In genomic region chr11:75520688-75521087, GRCh38 we compare ENCODE assay signal across 29 cellular contexts. TPM values are rescaled to one million over a fixed set of nuclear protein-coding genes. Genes with fewer than 3 reads are reported as not detected.
DNase-seq lines count a peak whose midpoint lies in the region; ATAC-seq and TF ChIP-seq lines count a peak whose summit lies in the region.
"Had no signal": no experiment of that assay in that cellular context is flagged by ENCODE, and none has a peak within 500 bp of the region (broad histone marks: within the 10 kb centered on the region; RNA-seq: fewer than 3 reads in every experiment).

No MANE protein-coding gene starts in this region.

- no peak for TF ChIP-seq POLR2A in prostate gland (IDR thresholded peaks at IDR 0.05)

- intact Hi-C loops in right cardiac atrium (cut with DNase I) (loop anchor here in 1 of 4 donors (10.0 kb wide), 1 partner anchor 236 kb away; no protein-coding TSS in a partner anchor), left ventricle myocardium superior (cut with micrococcal nuclease) (no loop called here), psoas muscle (cut with DNase I) (no loop called here), prostate gland (cut with DNase I) (no loop called here)

- H3K9me3 ChIP-seq in right cardiac atrium (ENCODE audit: control insufficient read depth, low read length), result no peaks in the 10 kb centered on the region
- no peaks in the 10 kb centered on the region for H3K9me3 ChIP-seq in psoas muscle
- no peaks in the 10 kb centered on the region for H3K9me3 ChIP-seq in prostate gland

- H3K4me3 ChIP-seq in right cardiac atrium (ENCODE audit: low read length) (no peak overlapping the region), psoas muscle (no peak overlapping the region), prostate gland (no peak overlapping the region)
- H3K4me3 ChIP-seq: cardiac muscle cell, esophagus muscularis mucosa, GM12878, SK-N-MC had no signal

- H3K27ac ChIP-seq in right cardiac atrium (ENCODE audit: low read length) (no peak overlapping the region), psoas muscle (peak overlapping the region; percentile 50), prostate gland (no peak overlapping the region)
- H3K27ac ChIP-seq: cardiac muscle cell, esophagus muscularis mucosa, HL-60, SK-N-MC had no signal

- ATAC-seq in right cardiac atrium (peak in 1 of 2 donors; percentile 50), left ventricle myocardium superior (no peak), left lobe of liver (peak; percentile 90), psoas muscle (peak; percentile 39 to 72 (median 56)), GM18867 (IDR thresholded peaks at IDR 0.05; ENCODE audit: unreplicated experiment) (no peak), GM21367 (IDR thresholded peaks at IDR 0.05; ENCODE audit: unreplicated experiment) (no peak)
- ATAC-seq: GM12878, PC-3 had no signal

- H3K27me3 ChIP-seq in right cardiac atrium (ENCODE audit: control insufficient read depth, insufficient read depth) (no peaks in the 10 kb centered on the region), psoas muscle (ENCODE audit: insufficient read depth in 3 of 3, low read length in 2 of 3) (no peaks in the 10 kb centered on the region), prostate gland (replicated peaks; ENCODE audit: insufficient read depth) (no peaks in the 10 kb centered on the region)
- H3K27me3 ChIP-seq: esophagus muscularis mucosa had no signal

- no peaks in the 10 kb centered on the region for H3K36me3 ChIP-seq in psoas muscle (ENCODE audit: insufficient read depth in 1 of 2, low read depth in 1 of 2)
- H3K36me3 ChIP-seq in prostate gland, result no peaks in the 10 kb centered on the region
- H3K36me3 ChIP-seq: cardiac muscle cell, esophagus muscularis mucosa had no signal

- H3K4me1 ChIP-seq in right cardiac atrium (ENCODE audit: control insufficient read depth, insufficient read depth, low read length) (no peaks in the 10 kb centered on the region), psoas muscle (peaks cover 44% of the 10 kb centered on the region), prostate gland (replicated peaks) (no peaks in the 10 kb centered on the region)

- TF ChIP-seq CTCF in psoas muscle (IDR thresholded peaks at IDR 0.05) (no peak), prostate gland (IDR thresholded peaks at IDR 0.05) (no peak)

- 79% methylated on average over 7 of the region's 7 CpGs for WGBS in right cardiac atrium
- 28 to 41% (median 32%) methylated on average over 7 of the region's 7 CpGs for WGBS in psoas muscle, 3 donors
- 86% methylated on average over 2 of the region's 7 CpGs for WGBS in prostate gland

- DNase-seq in right cardiac atrium (peak; percentile 54 to 72 (median 71)), left ventricle myocardium superior (no peak), left lobe of liver (ENCODE audit: low spot score) (peak; percentile 89), psoas muscle (peak; percentile 45 to 66), NCI-H524 (lab: John Stamatoyannopoulos, UW) (no peak), prostate gland (ENCODE audit: low spot score) (no peak)
- DNase-seq: activated gamma-delta T cell; activated naive CD8-positive, alpha-beta T cell treated with anti-CD3 and anti-CD28 coated beads, Interleukin-2, amount 10 ng/mL, durations not matched to agents 7 days and 5 days; activated T-cell treated with anti-CD3 and anti-CD28 coated beads, Interleukin-2, amount 50 U/mL, for 24 hours; CD4-positive, alpha-beta memory T cell; foreskin melanocyte; H9; Kasumi-1; kidney glomerular epithelial cell; mammary epithelial cell; MV-4-11; NCI-H1436 treated with DMSO at 0.1 percent for 48 hours; NCI-H226; NCI-H69; PC-3; stimulated activated naive CD4-positive, alpha-beta T cell treated with Interleukin-2 at 50 U/mL for 16 hours; T-helper 1 cell had no signal

RNA-seq across cellular contexts. Expression of gene GDPD5, which starts 5.1 kb away (rescaled TPM):
- total RNA-seq in right cardiac atrium (1 to 10 TPM; 5.3 to 8.2 (median 6.8) TPM), left ventricle myocardium superior (8.4 TPM), left lobe of liver (9.1 TPM), psoas muscle (10 to 100 TPM; 10.3 to 16.5 (median 12.7) TPM), prostate gland (10 to 100 TPM in 1 of 2 donors, 1 to 10 TPM in 1; 1.7 to 14.6 TPM)
- polyA plus RNA-seq in right cardiac atrium (8.5 TPM), psoas muscle (10 to 100 TPM in 1 of 3 donors, 1 to 10 TPM in 2; 2.7 to 13.1 (median 6.4) TPM)

RNA-seq across cellular contexts. Expression of gene SERPINH1, which starts 41.4 kb away (rescaled TPM):
- 100 to 1,000 TPM in 1 of 4 donors, 10 to 100 TPM in 3; 50.5 to 109 (median 72.7) TPM for total RNA-seq in right cardiac atrium
- 53.2 TPM for polyA plus RNA-seq in right cardiac atrium
- total RNA-seq in left ventricle myocardium superior, result 58.5 TPM
- 21.6 TPM for total RNA-seq in left lobe of liver
- 10 to 100 TPM; 27.7 to 43.3 (median 31.3) TPM for total RNA-seq in psoas muscle
- 10 to 100 TPM; 11.6 to 29.8 (median 15.6) TPM for polyA plus RNA-seq in psoas muscle
- 100 to 1,000 TPM; 123 to 189 TPM for total RNA-seq in prostate gland

Comparison
In these comparisons a context has a peak if more than half of its experiments do, and no peak if none do; other contexts are left out.
1. DNase-seq: peak in right cardiac atrium (3 of 3), left lobe of liver (single experiment) and psoas muscle (2 of 2); none in left ventricle myocardium superior (single experiment), NCI-H524 (0 of 2) and prostate gland (single experiment).
2. ATAC-seq: peak in left lobe of liver (single experiment) and psoas muscle (4 of 4); none in left ventricle myocardium superior (single experiment), GM18867 (single experiment) and GM21367 (single experiment).